ENCODE assay signal across 1 cellular context in the genomic region with DNA sequence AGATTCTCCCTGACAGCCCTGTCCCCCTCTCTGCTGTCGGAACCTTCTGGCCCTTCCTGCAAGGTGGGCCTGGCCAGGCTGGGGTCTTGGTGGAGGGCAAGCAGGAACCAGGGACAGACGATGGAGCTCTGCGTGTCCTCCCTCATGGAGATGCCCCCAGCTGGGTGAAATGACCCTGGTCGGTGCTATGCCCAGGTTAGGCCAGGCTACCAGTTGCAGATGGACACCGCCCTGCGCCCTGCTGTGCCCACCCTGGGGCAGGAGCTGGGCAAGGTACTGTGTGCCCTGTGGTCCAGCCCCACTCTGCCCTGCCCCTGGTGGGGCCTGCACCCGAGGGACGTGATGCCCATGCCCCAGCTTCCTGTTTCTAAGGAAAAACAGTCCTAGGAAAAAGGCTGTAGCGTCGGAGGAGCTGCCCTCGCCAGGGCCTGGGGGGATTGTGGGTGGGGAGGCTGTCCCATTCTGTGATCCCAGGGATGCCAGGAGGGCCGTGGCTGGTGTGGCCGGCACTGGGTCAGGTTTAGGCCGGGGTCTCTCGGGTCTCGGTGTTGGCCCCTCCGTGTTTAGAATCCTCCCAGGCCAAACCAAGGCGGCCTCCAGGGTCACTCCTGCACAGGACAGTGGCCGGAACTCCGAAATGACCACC.
A peak's percentile ranks its signal among the peaks of the same experiment; 100 is the strongest.
TF ChIP-seq lines count a peak whose summit lies in the region.

No MANE protein-coding gene starts in this region.

TF ChIP-seq in HEK293, 187 proteins besides CTCF, POLR2A, EP300 and RAD21 (continued from another document):
- TF ChIP-seq, protein P1, sequence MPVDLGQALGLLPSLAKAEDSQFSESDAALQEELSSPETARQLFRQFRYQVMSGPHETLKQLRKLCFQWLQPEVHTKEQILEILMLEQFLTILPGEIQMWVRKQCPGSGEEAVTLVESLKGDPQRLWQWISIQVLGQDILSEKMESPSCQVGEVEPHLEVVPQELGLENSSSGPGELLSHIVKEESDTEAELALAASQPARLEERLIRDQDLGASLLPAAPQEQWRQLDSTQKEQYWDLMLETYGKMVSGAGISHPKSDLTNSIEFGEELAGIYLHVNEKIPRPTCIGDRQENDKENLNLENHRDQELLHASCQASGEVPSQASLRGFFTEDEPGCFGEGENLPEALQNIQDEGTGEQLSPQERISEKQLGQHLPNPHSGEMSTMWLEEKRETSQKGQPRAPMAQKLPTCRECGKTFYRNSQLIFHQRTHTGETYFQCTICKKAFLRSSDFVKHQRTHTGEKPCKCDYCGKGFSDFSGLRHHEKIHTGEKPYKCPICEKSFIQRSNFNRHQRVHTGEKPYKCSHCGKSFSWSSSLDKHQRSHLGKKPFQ (tag by site-specific recombination; IDR thresholded peaks at IDR 0.05): no peak
- TF ChIP-seq, protein P2, sequence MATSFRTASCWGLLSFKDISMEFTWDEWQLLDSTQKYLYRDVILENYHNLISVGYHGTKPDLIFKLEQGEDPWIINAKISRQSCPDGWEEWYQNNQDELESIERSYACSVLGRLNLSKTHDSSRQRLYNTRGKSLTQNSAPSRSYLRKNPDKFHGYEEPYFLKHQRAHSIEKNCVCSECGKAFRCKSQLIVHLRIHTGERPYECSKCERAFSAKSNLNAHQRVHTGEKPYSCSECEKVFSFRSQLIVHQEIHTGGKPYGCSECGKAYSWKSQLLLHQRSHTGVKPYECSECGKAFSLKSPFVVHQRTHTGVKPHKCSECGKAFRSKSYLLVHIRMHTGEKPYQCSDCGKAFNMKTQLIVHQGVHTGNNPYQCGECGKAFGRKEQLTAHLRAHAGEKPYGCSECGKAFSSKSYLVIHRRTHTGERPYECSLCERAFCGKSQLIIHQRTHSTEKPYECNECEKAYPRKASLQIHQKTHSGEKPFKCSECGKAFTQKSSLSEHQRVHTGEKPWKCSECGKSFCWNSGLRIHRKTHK (tag by site-specific recombination; IDR thresholded peaks at IDR 0.05): no peak
- TF ChIP-seq ZNF37A (tag by site-specific recombination; IDR thresholded peaks at IDR 0.05) (no peak), HOXC10 (CRISPR knock-in tag; IDR thresholded peaks at IDR 0.05) (no peak), ZNF792 (tag by site-specific recombination; IDR thresholded peaks at IDR 0.05) (no peak), ZNF530 (tag by site-specific recombination; IDR thresholded peaks at IDR 0.05; ENCODE audit: low read depth) (no peak), SP2 (tag by site-specific recombination; IDR thresholded peaks at IDR 0.05) (0 out of 2 replicates have a peak, but pooled peaks have one; percentile 4), GLIS2 (tag by site-specific recombination; IDR thresholded peaks at IDR 0.05) (peak; percentile 68), ZNF558 (tag by site-specific recombination; IDR thresholded peaks at IDR 0.05) (no peak), ZNF16 (tag by site-specific recombination; IDR thresholded peaks at IDR 0.05; ENCODE audit: low read depth) (no peak)
- TF ChIP-seq, protein P3, sequence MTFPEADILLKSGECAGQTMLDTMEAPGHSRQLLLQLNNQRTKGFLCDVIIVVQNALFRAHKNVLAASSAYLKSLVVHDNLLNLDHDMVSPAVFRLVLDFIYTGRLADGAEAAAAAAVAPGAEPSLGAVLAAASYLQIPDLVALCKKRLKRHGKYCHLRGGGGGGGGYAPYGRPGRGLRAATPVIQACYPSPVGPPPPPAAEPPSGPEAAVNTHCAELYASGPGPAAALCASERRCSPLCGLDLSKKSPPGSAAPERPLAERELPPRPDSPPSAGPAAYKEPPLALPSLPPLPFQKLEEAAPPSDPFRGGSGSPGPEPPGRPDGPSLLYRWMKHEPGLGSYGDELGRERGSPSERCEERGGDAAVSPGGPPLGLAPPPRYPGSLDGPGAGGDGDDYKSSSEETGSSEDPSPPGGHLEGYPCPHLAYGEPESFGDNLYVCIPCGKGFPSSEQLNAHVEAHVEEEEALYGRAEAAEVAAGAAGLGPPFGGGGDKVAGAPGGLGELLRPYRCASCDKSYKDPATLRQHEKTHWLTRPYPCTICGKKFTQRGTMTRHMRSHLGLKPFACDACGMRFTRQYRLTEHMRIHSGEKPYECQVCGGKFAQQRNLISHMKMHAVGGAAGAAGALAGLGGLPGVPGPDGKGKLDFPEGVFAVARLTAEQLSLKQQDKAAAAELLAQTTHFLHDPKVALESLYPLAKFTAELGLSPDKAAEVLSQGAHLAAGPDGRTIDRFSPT (tag by site-specific recombination; IDR thresholded peaks at IDR 0.05): peak; percentile 90
- TF ChIP-seq, protein P4, sequence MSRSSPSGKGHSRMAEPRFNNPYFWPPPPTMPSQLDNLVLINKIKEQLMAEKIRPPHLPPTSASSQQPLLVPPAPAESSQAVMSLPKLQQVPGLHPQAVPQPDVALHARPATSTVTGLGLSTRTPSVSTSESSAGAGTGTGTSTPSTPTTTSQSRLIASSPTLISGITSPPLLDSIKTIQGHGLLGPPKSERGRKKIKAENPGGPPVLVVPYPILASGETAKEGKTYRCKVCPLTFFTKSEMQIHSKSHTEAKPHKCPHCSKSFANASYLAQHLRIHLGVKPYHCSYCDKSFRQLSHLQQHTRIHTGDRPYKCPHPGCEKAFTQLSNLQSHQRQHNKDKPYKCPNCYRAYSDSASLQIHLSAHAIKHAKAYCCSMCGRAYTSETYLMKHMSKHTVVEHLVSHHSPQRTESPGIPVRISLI (tag by site-specific recombination; IDR thresholded peaks at IDR 0.05): no peak
